In the genomic region with DNA sequence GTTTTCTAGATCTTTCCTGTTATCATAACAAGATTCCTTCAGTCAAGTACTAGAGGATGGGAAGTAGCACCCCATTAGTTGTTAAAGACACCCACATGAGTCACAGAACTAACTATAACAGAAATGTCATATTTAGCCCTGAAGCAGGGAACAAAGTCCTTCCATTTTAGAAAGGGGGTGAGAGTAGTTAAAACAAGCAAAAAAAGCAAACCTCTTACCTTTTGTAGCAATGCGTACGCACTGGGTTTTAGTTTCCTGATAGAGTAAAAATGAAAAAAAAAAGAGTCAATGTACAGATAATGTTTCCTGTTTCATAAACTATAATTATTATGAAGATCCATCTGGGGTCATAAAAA, we compare ENCODE assay signal across 1 cellular context.
TF ChIP-seq lines count a peak whose summit lies in the region.

No MANE protein-coding gene starts in this region.

TF ChIP-seq in HepG2, 621 proteins besides CTCF, POLR2A, EP300 and RAD21 (continued from another document and continues in another):
- TF ChIP-seq, protein P1, sequence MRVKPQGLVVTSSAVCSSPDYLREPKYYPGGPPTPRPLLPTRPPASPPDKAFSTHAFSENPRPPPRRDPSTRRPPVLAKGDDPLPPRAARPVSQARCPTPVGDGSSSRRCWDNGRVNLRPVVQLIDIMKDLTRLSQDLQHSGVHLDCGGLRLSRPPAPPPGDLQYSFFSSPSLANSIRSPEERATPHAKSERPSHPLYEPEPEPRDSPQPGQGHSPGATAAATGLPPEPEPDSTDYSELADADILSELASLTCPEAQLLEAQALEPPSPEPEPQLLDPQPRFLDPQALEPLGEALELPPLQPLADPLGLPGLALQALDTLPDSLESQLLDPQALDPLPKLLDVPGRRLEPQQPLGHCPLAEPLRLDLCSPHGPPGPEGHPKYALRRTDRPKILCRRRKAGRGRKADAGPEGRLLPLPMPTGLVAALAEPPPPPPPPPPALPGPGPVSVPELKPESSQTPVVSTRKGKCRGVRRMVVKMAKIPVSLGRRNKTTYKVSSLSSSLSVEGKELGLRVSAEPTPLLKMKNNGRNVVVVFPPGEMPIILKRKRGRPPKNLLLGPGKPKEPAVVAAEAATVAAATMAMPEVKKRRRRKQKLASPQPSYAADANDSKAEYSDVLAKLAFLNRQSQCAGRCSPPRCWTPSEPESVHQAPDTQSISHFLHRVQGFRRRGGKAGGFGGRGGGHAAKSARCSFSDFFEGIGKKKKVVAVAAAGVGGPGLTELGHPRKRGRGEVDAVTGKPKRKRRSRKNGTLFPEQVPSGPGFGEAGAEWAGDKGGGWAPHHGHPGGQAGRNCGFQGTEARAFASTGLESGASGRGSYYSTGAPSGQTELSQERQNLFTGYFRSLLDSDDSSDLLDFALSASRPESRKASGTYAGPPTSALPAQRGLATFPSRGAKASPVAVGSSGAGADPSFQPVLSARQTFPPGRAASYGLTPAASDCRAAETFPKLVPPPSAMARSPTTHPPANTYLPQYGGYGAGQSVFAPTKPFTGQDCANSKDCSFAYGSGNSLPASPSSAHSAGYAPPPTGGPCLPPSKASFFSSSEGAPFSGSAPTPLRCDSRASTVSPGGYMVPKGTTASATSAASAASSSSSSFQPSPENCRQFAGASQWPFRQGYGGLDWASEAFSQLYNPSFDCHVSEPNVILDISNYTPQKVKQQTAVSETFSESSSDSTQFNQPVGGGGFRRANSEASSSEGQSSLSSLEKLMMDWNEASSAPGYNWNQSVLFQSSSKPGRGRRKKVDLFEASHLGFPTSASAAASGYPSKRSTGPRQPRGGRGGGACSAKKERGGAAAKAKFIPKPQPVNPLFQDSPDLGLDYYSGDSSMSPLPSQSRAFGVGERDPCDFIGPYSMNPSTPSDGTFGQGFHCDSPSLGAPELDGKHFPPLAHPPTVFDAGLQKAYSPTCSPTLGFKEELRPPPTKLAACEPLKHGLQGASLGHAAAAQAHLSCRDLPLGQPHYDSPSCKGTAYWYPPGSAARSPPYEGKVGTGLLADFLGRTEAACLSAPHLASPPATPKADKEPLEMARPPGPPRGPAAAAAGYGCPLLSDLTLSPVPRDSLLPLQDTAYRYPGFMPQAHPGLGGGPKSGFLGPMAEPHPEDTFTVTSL (CRISPR knock-in tag; IDR thresholded peaks at IDR 0.05; ENCODE audit: borderline replicate concordance) = peak; percentile 85; the same call in 1 of the 2 replicates
- TF ChIP-seq, protein P2, sequence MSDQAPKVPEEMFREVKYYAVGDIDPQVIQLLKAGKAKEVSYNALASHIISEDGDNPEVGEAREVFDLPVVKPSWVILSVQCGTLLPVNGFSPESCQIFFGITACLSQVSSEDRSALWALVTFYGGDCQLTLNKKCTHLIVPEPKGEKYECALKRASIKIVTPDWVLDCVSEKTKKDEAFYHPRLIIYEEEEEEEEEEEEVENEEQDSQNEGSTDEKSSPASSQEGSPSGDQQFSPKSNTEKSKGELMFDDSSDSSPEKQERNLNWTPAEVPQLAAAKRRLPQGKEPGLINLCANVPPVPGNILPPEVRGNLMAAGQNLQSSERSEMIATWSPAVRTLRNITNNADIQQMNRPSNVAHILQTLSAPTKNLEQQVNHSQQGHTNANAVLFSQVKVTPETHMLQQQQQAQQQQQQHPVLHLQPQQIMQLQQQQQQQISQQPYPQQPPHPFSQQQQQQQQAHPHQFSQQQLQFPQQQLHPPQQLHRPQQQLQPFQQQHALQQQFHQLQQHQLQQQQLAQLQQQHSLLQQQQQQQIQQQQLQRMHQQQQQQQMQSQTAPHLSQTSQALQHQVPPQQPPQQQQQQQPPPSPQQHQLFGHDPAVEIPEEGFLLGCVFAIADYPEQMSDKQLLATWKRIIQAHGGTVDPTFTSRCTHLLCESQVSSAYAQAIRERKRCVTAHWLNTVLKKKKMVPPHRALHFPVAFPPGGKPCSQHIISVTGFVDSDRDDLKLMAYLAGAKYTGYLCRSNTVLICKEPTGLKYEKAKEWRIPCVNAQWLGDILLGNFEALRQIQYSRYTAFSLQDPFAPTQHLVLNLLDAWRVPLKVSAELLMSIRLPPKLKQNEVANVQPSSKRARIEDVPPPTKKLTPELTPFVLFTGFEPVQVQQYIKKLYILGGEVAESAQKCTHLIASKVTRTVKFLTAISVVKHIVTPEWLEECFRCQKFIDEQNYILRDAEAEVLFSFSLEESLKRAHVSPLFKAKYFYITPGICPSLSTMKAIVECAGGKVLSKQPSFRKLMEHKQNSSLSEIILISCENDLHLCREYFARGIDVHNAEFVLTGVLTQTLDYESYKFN (CRISPR knock-in tag; conservative IDR thresholded peaks at IDR 0.05) = peak; percentile 79
- TF ChIP-seq LCORL (IDR thresholded peaks at IDR 0.05) = no peak
- TF ChIP-seq LCORL (CRISPR knock-in tag; IDR thresholded peaks at IDR 0.05) = peak; percentile 62; the same call in 1 of the 2 replicates
- TF ChIP-seq GATAD2A (CRISPR knock-in tag; IDR thresholded peaks at IDR 0.05) = peak; percentile 81
- no peak for TF ChIP-seq SOX6 (IDR thresholded peaks at IDR 0.05)
- TF ChIP-seq SOX6 (CRISPR knock-in tag; IDR thresholded peaks at IDR 0.05) = peak; percentile 69; the same call in 1 of the 2 replicates
- TF ChIP-seq ISL2 (CRISPR knock-in tag; IDR thresholded peaks at IDR 0.05) = peak; percentile 67
- TF ChIP-seq HMG20A (CRISPR knock-in tag; IDR thresholded peaks at IDR 0.05; ENCODE audit: borderline replicate concordance) = 0 out of 2 replicates have a peak, but pooled peaks have one; percentile 48
- peak; percentile 51; the same call in 1 of the 2 replicates for TF ChIP-seq FOSL2 (CRISPR knock-in tag; IDR thresholded peaks at IDR 0.05)
- TF ChIP-seq HDAC2 (CRISPR knock-in tag; IDR thresholded peaks at IDR 0.05) = 0 out of 2 replicates have a peak, but pooled peaks have one; percentile 29
- TF ChIP-seq DNMT3B (CRISPR knock-in tag; conservative IDR thresholded peaks at IDR 0.05) = no peak
- TF ChIP-seq, protein P3, sequence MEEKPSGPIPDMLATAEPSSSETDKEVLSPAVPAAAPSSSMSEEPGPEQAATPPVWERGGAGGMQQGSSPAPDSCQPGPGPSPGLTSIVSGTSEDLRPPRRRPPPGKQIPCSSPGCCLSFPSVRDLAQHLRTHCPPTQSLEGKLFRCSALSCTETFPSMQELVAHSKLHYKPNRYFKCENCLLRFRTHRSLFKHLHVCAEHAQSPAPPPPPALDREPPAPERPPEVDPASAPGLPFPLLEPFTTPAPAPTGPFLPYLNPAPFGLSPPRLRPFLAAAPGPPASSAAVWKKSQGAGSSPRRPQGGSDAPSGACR (CRISPR knock-in tag; IDR thresholded peaks at IDR 0.05) = no peak
- TF ChIP-seq SETDB1 (CRISPR knock-in tag; IDR thresholded peaks at IDR 0.05; ENCODE audit: borderline replicate concordance) = no peak
- TF ChIP-seq SALL1 (CRISPR knock-in tag; IDR thresholded peaks at IDR 0.05) = peak; percentile 26; the same call in 1 of the 2 replicates
- no peak for TF ChIP-seq ZNF564 (CRISPR knock-in tag; IDR thresholded peaks at IDR 0.05)
- TF ChIP-seq SAP130 (CRISPR knock-in tag; IDR thresholded peaks at IDR 0.05; ENCODE audit: low read depth) = peak; percentile 54
- no peak for TF ChIP-seq FOXA1 (IDR thresholded peaks at IDR 0.05)
- TF ChIP-seq FOXA1 (CRISPR knock-in tag; IDR thresholded peaks at IDR 0.05) = no peak
- TF ChIP-seq, protein P4, sequence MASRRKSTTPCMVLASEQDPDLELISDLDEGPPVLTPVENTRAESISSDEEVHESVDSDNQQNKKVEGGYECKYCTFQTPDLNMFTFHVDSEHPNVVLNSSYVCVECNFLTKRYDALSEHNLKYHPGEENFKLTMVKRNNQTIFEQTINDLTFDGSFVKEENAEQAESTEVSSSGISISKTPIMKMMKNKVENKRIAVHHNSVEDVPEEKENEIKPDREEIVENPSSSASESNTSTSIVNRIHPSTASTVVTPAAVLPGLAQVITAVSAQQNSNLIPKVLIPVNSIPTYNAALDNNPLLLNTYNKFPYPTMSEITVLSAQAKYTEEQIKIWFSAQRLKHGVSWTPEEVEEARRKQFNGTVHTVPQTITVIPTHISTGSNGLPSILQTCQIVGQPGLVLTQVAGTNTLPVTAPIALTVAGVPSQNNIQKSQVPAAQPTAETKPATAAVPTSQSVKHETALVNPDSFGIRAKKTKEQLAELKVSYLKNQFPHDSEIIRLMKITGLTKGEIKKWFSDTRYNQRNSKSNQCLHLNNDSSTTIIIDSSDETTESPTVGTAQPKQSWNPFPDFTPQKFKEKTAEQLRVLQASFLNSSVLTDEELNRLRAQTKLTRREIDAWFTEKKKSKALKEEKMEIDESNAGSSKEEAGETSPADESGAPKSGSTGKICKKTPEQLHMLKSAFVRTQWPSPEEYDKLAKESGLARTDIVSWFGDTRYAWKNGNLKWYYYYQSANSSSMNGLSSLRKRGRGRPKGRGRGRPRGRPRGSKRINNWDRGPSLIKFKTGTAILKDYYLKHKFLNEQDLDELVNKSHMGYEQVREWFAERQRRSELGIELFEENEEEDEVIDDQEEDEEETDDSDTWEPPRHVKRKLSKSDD (CRISPR knock-in tag; IDR thresholded peaks at IDR 0.05; ENCODE audit: low read depth) = no peak
- TF ChIP-seq SALL2 (CRISPR knock-in tag; IDR thresholded peaks at IDR 0.05) = no peak
- TF ChIP-seq, protein P5, sequence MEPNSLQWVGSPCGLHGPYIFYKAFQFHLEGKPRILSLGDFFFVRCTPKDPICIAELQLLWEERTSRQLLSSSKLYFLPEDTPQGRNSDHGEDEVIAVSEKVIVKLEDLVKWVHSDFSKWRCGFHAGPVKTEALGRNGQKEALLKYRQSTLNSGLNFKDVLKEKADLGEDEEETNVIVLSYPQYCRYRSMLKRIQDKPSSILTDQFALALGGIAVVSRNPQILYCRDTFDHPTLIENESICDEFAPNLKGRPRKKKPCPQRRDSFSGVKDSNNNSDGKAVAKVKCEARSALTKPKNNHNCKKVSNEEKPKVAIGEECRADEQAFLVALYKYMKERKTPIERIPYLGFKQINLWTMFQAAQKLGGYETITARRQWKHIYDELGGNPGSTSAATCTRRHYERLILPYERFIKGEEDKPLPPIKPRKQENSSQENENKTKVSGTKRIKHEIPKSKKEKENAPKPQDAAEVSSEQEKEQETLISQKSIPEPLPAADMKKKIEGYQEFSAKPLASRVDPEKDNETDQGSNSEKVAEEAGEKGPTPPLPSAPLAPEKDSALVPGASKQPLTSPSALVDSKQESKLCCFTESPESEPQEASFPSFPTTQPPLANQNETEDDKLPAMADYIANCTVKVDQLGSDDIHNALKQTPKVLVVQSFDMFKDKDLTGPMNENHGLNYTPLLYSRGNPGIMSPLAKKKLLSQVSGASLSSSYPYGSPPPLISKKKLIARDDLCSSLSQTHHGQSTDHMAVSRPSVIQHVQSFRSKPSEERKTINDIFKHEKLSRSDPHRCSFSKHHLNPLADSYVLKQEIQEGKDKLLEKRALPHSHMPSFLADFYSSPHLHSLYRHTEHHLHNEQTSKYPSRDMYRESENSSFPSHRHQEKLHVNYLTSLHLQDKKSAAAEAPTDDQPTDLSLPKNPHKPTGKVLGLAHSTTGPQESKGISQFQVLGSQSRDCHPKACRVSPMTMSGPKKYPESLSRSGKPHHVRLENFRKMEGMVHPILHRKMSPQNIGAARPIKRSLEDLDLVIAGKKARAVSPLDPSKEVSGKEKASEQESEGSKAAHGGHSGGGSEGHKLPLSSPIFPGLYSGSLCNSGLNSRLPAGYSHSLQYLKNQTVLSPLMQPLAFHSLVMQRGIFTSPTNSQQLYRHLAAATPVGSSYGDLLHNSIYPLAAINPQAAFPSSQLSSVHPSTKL (CRISPR knock-in tag; IDR thresholded peaks at IDR 0.05) = peak; percentile 71
- no peak for TF ChIP-seq AKAP8 (CRISPR knock-in tag; IDR thresholded peaks at IDR 0.05)
- TF ChIP-seq, protein P6, sequence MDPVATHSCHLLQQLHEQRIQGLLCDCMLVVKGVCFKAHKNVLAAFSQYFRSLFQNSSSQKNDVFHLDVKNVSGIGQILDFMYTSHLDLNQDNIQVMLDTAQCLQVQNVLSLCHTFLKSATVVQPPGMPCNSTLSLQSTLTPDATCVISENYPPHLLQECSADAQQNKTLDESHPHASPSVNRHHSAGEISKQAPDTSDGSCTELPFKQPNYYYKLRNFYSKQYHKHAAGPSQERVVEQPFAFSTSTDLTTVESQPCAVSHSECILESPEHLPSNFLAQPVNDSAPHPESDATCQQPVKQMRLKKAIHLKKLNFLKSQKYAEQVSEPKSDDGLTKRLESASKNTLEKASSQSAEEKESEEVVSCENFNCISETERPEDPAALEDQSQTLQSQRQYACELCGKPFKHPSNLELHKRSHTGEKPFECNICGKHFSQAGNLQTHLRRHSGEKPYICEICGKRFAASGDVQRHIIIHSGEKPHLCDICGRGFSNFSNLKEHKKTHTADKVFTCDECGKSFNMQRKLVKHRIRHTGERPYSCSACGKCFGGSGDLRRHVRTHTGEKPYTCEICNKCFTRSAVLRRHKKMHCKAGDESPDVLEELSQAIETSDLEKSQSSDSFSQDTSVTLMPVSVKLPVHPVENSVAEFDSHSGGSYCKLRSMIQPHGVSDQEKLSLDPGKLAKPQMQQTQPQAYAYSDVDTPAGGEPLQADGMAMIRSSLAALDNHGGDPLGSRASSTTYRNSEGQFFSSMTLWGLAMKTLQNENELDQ (CRISPR knock-in tag; IDR thresholded peaks at IDR 0.05; ENCODE audit: borderline replicate concordance) = no peak
- no peak for TF ChIP-seq AHR (CRISPR knock-in tag; IDR thresholded peaks at IDR 0.05)
- TF ChIP-seq NCOR1 (IDR thresholded peaks at IDR 0.05; ENCODE audit: borderline replicate concordance, low read length) = 0 out of 2 replicates have a peak, but pooled peaks have one; percentile 44
- no peak for TF ChIP-seq ZNF143 (CRISPR knock-in tag; IDR thresholded peaks at IDR 0.05)
- TF ChIP-seq PAX8 (CRISPR knock-in tag; IDR thresholded peaks at IDR 0.05; ENCODE audit: borderline replicate concordance) = no peak
- TF ChIP-seq ZNF333 (CRISPR knock-in tag; IDR thresholded peaks at IDR 0.05; ENCODE audit: borderline replicate concordance) = no peak
- TF ChIP-seq ZNF225 (CRISPR knock-in tag; IDR thresholded peaks at IDR 0.05) = no peak
- TF ChIP-seq, protein P7, sequence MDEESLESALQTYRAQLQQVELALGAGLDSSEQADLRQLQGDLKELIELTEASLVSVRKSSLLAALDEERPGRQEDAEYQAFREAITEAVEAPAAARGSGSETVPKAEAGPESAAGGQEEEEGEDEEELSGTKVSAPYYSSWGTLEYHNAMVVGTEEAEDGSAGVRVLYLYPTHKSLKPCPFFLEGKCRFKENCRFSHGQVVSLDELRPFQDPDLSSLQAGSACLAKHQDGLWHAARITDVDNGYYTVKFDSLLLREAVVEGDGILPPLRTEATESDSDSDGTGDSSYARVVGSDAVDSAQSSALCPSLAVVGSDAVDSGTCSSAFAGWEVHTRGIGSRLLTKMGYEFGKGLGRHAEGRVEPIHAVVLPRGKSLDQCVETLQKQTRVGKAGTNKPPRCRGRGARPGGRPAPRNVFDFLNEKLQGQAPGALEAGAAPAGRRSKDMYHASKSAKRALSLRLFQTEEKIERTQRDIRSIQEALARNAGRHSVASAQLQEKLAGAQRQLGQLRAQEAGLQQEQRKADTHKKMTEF (CRISPR knock-in tag; IDR thresholded peaks at IDR 0.05) = 0 out of 2 replicates have a peak, but pooled peaks have one; percentile 50
- TF ChIP-seq CREM (IDR thresholded peaks at IDR 0.05) = no peak
- no peak for TF ChIP-seq CREM (CRISPR knock-in tag; IDR thresholded peaks at IDR 0.05)
- no peak for TF ChIP-seq ATM (IDR thresholded peaks at IDR 0.05; ENCODE audit: borderline replicate concordance)
- TF ChIP-seq ZSCAN9 (CRISPR knock-in tag; IDR thresholded peaks at IDR 0.05; ENCODE audit: borderline replicate concordance) = peak; percentile 27; the same call in 1 of the 2 replicates
- TF ChIP-seq KDM6A (CRISPR knock-in tag; IDR thresholded peaks at IDR 0.05; ENCODE audit: low read depth) = 0 out of 2 replicates have a peak, but pooled peaks have one; percentile 46
- no peak for TF ChIP-seq ZNF816 (CRISPR knock-in tag; IDR thresholded peaks at IDR 0.05; ENCODE audit: borderline replicate concordance)
- TF ChIP-seq MIXL1 (CRISPR knock-in tag; IDR thresholded peaks at IDR 0.05) = 0 out of 2 replicates have a peak, but pooled peaks have one; percentile 34
- no peak for TF ChIP-seq FOXP1 (IDR thresholded peaks at IDR 0.05)
- peak; percentile 46; the same call in 1 of the 2 replicates for TF ChIP-seq FOXP1 (CRISPR knock-in tag; IDR thresholded peaks at IDR 0.05)
- TF ChIP-seq RXRB (CRISPR knock-in tag; IDR thresholded peaks at IDR 0.05; ENCODE audit: borderline replicate concordance) = peak; percentile 31; the same call in 1 of the 2 replicates
